8 cellular contexts compared by ENCODE assay signal in genomic region chr19:46542428-46543230, GRCh38. TPM values are rescaled to one million over a fixed set of nuclear protein-coding genes. Genes with fewer than 3 reads are reported as not detected.
DNase-seq lines count a peak whose midpoint lies in the region; ATAC-seq and TF ChIP-seq lines count a peak whose summit lies in the region.

No MANE protein-coding gene starts in this region.

- no peak overlapping the region for H3K4me3 Mint-ChIP-seq in activated naive CD4-positive, alpha-beta T cell treated with anti-CD3 and anti-CD28 coated beads, Interleukin-2, amount 10 ng/mL, durations not matched to agents 7 days and 5 days

- H3K27ac ChIP-seq in parathyroid adenoma: no peak overlapping the region
- no peak overlapping the region for H3K27ac ChIP-seq in transverse colon

- no peak overlapping the region for H3K9ac ChIP-seq in parathyroid adenoma

- TF ChIP-seq POLR2A in transverse colon (IDR thresholded peaks at IDR 0.05): no peak

- H3K27me3 Mint-ChIP-seq in activated naive CD4-positive, alpha-beta T cell treated with anti-CD3 and anti-CD28 coated beads, Interleukin-2, amount 10 ng/mL, durations not matched to agents 7 days and 5 days: peaks cover 29% of the 10 kb centered on the region

- in situ Hi-C loops in G401 (cut with HindIII; ENCODE audit: low sequenced_read_pairs) (loop anchor here (25.0 kb wide), 1 partner anchor 145 kb away; no protein-coding TSS in a partner anchor), transverse colon (cut with MboI; ENCODE audit: low pct_ligation_motif_present in 1 of 4, low pct_unique_long_range_greater_than_20kb in 1 of 4, low sequenced_read_pairs in 3 of 4) (no loop called here)

- H3K27ac Mint-ChIP-seq in activated naive CD4-positive, alpha-beta T cell treated with anti-CD3 and anti-CD28 coated beads, Interleukin-2, amount 10 ng/mL, durations not matched to agents 7 days and 5 days: no peak overlapping the region

- WGBS in transverse colon (ENCODE audit: low coverage in 1 of 2), 2 donors: 0 to 38% methylated on average over 6 to 15 of the region's 15 CpGs

- no peaks in the 10 kb centered on the region for H3K79me2 ChIP-seq in parathyroid adenoma

- no peaks in the 10 kb centered on the region for H3K36me3 Mint-ChIP-seq in activated naive CD4-positive, alpha-beta T cell treated with anti-CD3 and anti-CD28 coated beads, Interleukin-2, amount 10 ng/mL, durations not matched to agents 7 days and 5 days

- no peaks in the 10 kb centered on the region for H3K36me3 ChIP-seq in parathyroid adenoma (ENCODE audit: control insufficient read depth, insufficient read depth, low read length)
- H3K36me3 ChIP-seq in transverse colon: no peaks in the 10 kb centered on the region

- intact Hi-C loops in transverse colon (cut with DNase I; ENCODE audit: low total_unique reads): no loop called here

- H3K4me1 ChIP-seq in parathyroid adenoma: peaks cover 5% of the 10 kb centered on the region
- no peaks in the 10 kb centered on the region for H3K4me1 ChIP-seq in transverse colon

- H3K4me2 ChIP-seq in parathyroid adenoma (ENCODE audit: low read length): no peak overlapping the region

- H2AFZ ChIP-seq in parathyroid adenoma: no peak overlapping the region

- ATAC-seq in GM21528 (IDR thresholded peaks at IDR 0.05; ENCODE audit: low FRiP score, unreplicated experiment): no peak

- TF ChIP-seq CTCF in parathyroid adenoma (IDR thresholded peaks at IDR 0.05): peak; percentile 96
- peak; percentile 89 to 95 (median 93) for TF ChIP-seq CTCF in transverse colon (IDR thresholded peaks at IDR 0.05)

- CTCF ChIA-PET in activated naive CD4-positive, alpha-beta T cell treated with anti-CD3 and anti-CD28 coated beads, Interleukin-2, amount 10 ng/mL, durations not matched to agents 7 days and 5 days (lab: Charles Lee): interaction anchor here (0.7 to 5.3 kb wide), 20 partner anchors 10 to 1170 kb away, joined by 3 to 66 read pairs (median 4); partner anchors contain the start of gene DACT3

- no peak for TF ChIP-seq EP300 in transverse colon (IDR thresholded peaks at IDR 0.05; ENCODE audit: low read depth)

- DNase-seq in G401 (ENCODE audit: low spot score): peak; percentile 93
- DNase-seq in NCI-H1105 (lab: John Stamatoyannopoulos, UW): peak; percentile 85
- peak; percentile 8 for DNase-seq in SKM-1 (lab: John Stamatoyannopoulos, UW; ENCODE audit: unreplicated experiment)
- DNase-seq in activated naive CD4-positive, alpha-beta T cell treated with anti-CD3 and anti-CD28 coated beads, Interleukin-2, amount 10 ng/mL, durations not matched to agents 7 days and 5 days: peak; percentile 87
- peak; percentile 73 for DNase-seq in glomerular endothelial cell (ENCODE audit: extremely low read depth, low read depth, low spot score)
- DNase-seq in transverse colon: peak; percentile 91

- peaks cover 11% of the 10 kb centered on the region for H3K4me1 Mint-ChIP-seq in activated naive CD4-positive, alpha-beta T cell treated with anti-CD3 and anti-CD28 coated beads, Interleukin-2, amount 10 ng/mL, durations not matched to agents 7 days and 5 days

- H3K27me3 ChIP-seq in parathyroid adenoma (ENCODE audit: control insufficient read depth, insufficient read depth, low read length): no peaks in the 10 kb centered on the region
- no peaks in the 10 kb centered on the region for H3K27me3 ChIP-seq in transverse colon

- H3K9me3 ChIP-seq in parathyroid adenoma (ENCODE audit: control insufficient read depth, low read length) (no peaks in the 10 kb centered on the region), transverse colon (no peaks in the 10 kb centered on the region)

- H3K4me3 ChIP-seq in parathyroid adenoma (ENCODE audit: low read depth, low read length) (no peak overlapping the region), transverse colon (no peak overlapping the region)

- H3K9me3 Mint-ChIP-seq in activated naive CD4-positive, alpha-beta T cell treated with anti-CD3 and anti-CD28 coated beads, Interleukin-2, amount 10 ng/mL, durations not matched to agents 7 days and 5 days: peaks cover 2% of the 10 kb centered on the region

RNA-seq across cellular contexts. Expression of gene PNMA8B, which starts 47.0 kb away (rescaled TPM):
- not detected in 2 replicates for total RNA-seq in G401 (2014; rRNA removed; shearing (Covaris generic))
- total RNA-seq in glomerular endothelial cell (0.18 and 0.29 TPM in 2 replicates), transverse colon (under 1 TPM; 0.27 to 0.80 (median 0.58) TPM)

RNA-seq across cellular contexts. Expression of gene CALM3, which starts 58.5 kb away (rescaled TPM):
- 109 and 147 TPM in 2 replicates for total RNA-seq in G401 (2014; rRNA removed; shearing (Covaris generic))
- total RNA-seq in glomerular endothelial cell (268 and 348 TPM in 2 replicates), transverse colon (100 to 1,000 TPM; 160 to 923 (median 194) TPM)

Comparison
In these comparisons a context has a peak if more than half of its experiments do, and no peak if none do; other contexts are left out.
1. DNase-seq: peak in every context shown above with its lines; median percentile 93 in G401; 91 in transverse colon; 87 in activated naive CD4-positive, alpha-beta T cell treated with anti-CD3 and anti-CD28 coated beads, Interleukin-2, amount 10 ng/mL, durations not matched to agents 7 days and 5 days; 85 in NCI-H1105; 73 in glomerular endothelial cell; 8 in SKM-1.